8 cellular contexts compared by ENCODE assay signal in the genomic region with DNA sequence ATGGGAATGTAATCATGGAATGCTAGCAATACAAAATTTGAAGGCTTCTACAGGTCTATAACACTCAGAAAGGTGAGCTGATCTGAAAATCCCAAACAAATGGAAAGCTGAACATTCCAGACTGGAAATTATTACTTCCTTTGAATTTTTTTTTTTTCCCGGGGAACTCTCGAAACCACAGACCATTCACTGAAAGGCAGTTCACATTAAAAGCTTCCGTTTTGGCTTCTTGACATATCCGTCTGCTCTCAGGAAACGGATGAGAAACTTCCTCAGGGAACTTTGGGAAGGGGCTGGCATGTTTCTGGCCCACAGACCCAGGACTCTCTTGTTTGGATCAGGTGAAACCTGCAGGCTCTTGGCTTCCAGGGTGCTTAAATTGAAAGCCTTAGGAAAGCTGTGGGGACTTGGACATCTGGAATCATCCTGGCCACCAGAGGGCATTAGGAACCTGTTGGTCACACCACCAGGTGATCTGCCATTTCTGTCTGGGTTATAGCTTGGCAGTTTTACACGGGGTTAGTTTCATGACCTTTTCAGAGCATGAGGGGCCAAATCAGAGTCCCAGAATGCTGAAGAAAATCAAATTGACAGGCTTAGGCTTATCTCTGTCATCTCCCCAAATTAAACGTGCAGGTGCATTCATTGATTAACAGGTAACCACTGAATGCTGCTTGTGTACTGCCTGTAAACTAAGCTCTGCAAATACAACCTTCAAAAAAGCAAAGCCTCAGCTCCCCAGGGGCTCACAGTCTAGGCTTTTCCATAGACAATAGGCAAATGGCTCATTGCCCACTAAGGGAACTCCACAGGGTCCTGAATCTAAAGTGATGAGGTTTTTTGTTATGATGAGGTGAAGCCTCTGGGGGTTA. TPM values are rescaled to one million over a fixed set of nuclear protein-coding genes. Genes with fewer than 3 reads are reported as not detected.
A peak's percentile ranks its signal among the peaks of the same experiment; 100 is the strongest.
DNase-seq lines count a peak whose midpoint lies in the region; ATAC-seq and TF ChIP-seq lines count a peak whose summit lies in the region.

No MANE protein-coding gene starts in this region.

- no peak overlapping the region for H3K9ac ChIP-seq in NT2/D1 (ENCODE audit: insufficient read length, low read depth)

- peaks cover 3% of the 10 kb centered on the region for H3K27me3 ChIP-seq in NT2/D1 (ENCODE audit: insufficient read depth, insufficient read length)
- no peaks in the 10 kb centered on the region for H3K27me3 ChIP-seq in ovary
- H3K27me3 ChIP-seq in uterus: no peaks in the 10 kb centered on the region

- H3K9me3 ChIP-seq in NT2/D1 (ENCODE audit: insufficient read depth, low read length): no peaks in the 10 kb centered on the region
- H3K9me3 ChIP-seq in ovary: no peaks in the 10 kb centered on the region
- H3K9me3 ChIP-seq in uterus: no peaks in the 10 kb centered on the region

- TF ChIP-seq CTCF in fibroblast of the aortic adventitia (IDR thresholded peaks at IDR 0.05; ENCODE audit: insufficient read depth, low read length) (peak; percentile 72), ovary (IDR thresholded peaks at IDR 0.05) (peak; percentile 60 to 77 (median 76)), uterus (IDR thresholded peaks at IDR 0.05) (peak; percentile 30 to 51 (median 45))

- no peak for TF ChIP-seq POLR2A in ovary (IDR thresholded peaks at IDR 0.05)
- no peak for TF ChIP-seq POLR2A in uterus (IDR thresholded peaks at IDR 0.05)

- TF ChIP-seq EP300 in ovary (IDR thresholded peaks at IDR 0.05): no peak

- H3K27ac ChIP-seq in ovary (no peak overlapping the region), uterus (no peak overlapping the region)

- 4% methylated on average over 7 of the region's 7 CpGs for WGBS in ovary, 3 donors

- ATAC-seq in HG03558 (IDR thresholded peaks at IDR 0.05; ENCODE audit: extremely low read depth, unreplicated experiment): peak; percentile 36

- H3K4me3 ChIP-seq in NT2/D1 (ENCODE audit: insufficient read length, low read depth): no peak overlapping the region
- no peak overlapping the region for H3K4me3 ChIP-seq in fibroblast of the aortic adventitia (ENCODE audit: low read depth, low read length)
- no peak overlapping the region for H3K4me3 ChIP-seq in ovary
- H3K4me3 ChIP-seq in uterus: no peak overlapping the region

- DNase-seq in NCI-H187 (lab: John Stamatoyannopoulos, UW): peak; percentile 70 to 72
- DNase-seq in NCI-H187 treated with DMSO at 0.1 percent for 48 hours (lab: John Stamatoyannopoulos, UW): no peak
- peak; percentile 76 for DNase-seq in NT2/D1 (ENCODE audit: low read depth, low spot score)
- peak; percentile 52 for DNase-seq in activated T-cell treated with anti-CD3 and anti-CD28 coated beads, Interleukin-2, amount 50 U/mL, for 1 hour
- DNase-seq in fibroblast of the aortic adventitia (ENCODE audit: low read depth): peak; percentile 80
- peak; percentile 58 to 79 (median 69) for DNase-seq in ovary
- DNase-seq in uterus: peak in 1 of 2 donors; percentile 30

- H3K4me1 ChIP-seq in NT2/D1 (ENCODE audit: insufficient read depth, insufficient read length): peaks cover 4% of the 10 kb centered on the region
- H3K4me1 ChIP-seq in ovary (ENCODE audit: insufficient read depth): no peaks in the 10 kb centered on the region
- no peaks in the 10 kb centered on the region for H3K4me1 ChIP-seq in uterus

- H3K36me3 ChIP-seq in NT2/D1 (ENCODE audit: insufficient read depth, insufficient read length, low read length) (no peaks in the 10 kb centered on the region), ovary (no peaks in the 10 kb centered on the region), uterus (no peaks in the 10 kb centered on the region)

- intact Hi-C loops in ovary (cut with DNase I): loop anchor here (2.0 to 10.0 kb wide), 3 partner anchors 67 to 71 kb away; no protein-coding TSS in a partner anchor
- intact Hi-C loops in uterus (cut with DNase I; ENCODE audit: low total_unique reads): no loop called here

RNA-seq across cellular contexts. Expression of a gene that starts 22.7 kb away (rescaled TPM):
- total RNA-seq in fibroblast of the aortic adventitia (ENCODE audit: low replicate concordance): 3.1 and 11.0 TPM in 2 replicates
- 10 to 100 TPM; 12.9 to 47.9 (median 25.4) TPM for total RNA-seq in ovary
- polyA plus RNA-seq in ovary: 100 to 1,000 TPM in 1 of 2 donors, 10 to 100 TPM in 1; 10.8 to 185 TPM
- 1 to 10 TPM in 3 of 4 donors, under 1 TPM in 1; under 0.01 to 6.5 (median 3.7) TPM for total RNA-seq in uterus
